ENCODE assay signal across 1 cellular context in genomic region chr17:60600490-60601431, GRCh38.
TF ChIP-seq lines count a peak whose summit lies in the region.

No MANE protein-coding gene starts in this region.

TF ChIP-seq in HEK293, 187 proteins besides CTCF, POLR2A, EP300 and RAD21 (continued from another document and continues in another):
- TF ChIP-seq KLF17 (tag by site-specific recombination; IDR thresholded peaks at IDR 0.05) (no peak), SETDB1 (IDR thresholded peaks at IDR 0.05; ENCODE audit: insufficient read length, low read length) (no peak), ZNF560 (tag by site-specific recombination; IDR thresholded peaks at IDR 0.05; ENCODE audit: borderline replicate concordance) (no peak), RBAK (tag by site-specific recombination; IDR thresholded peaks at IDR 0.05) (no peak), ZNF433 (tag by site-specific recombination; IDR thresholded peaks at IDR 0.05; ENCODE audit: low read depth) (no peak), ZBTB48 (tag by site-specific recombination; IDR thresholded peaks at IDR 0.05) (no peak), ZNF223 (tag by site-specific recombination; IDR thresholded peaks at IDR 0.05) (no peak), ZNF561 (tag by site-specific recombination; IDR thresholded peaks at IDR 0.05; ENCODE audit: borderline replicate concordance) (no peak; the same call in 1 of the 2 replicates), ZNF510 (tag by site-specific recombination; IDR thresholded peaks at IDR 0.05; ENCODE audit: insufficient replicate concordance) (no peak), MZF1 (tag by site-specific recombination; IDR thresholded peaks at IDR 0.05; ENCODE audit: borderline replicate concordance) (no peak), KLF9 (tag by site-specific recombination; IDR thresholded peaks at IDR 0.05; ENCODE audit: low read depth) (peak; percentile 27; the same call in 1 of the 2 replicates), ZNF639 (tag by site-specific recombination; IDR thresholded peaks at IDR 0.05) (no peak), ZNF302 (tag by site-specific recombination; IDR thresholded peaks at IDR 0.05; ENCODE audit: low read depth) (no peak), ZBTB8A (tag by site-specific recombination; IDR thresholded peaks at IDR 0.05) (no peak; the same call in 1 of the 2 replicates), ZXDB (tag by site-specific recombination; IDR thresholded peaks at IDR 0.05) (0 out of 2 replicates have a peak, but pooled peaks have one; percentile 20), ZNF174 (tag by site-specific recombination; IDR thresholded peaks at IDR 0.05) (no peak), ZNF555 (tag by site-specific recombination; conservative IDR thresholded peaks at IDR 0.05) (no peak), ZNF449 (tag by site-specific recombination; IDR thresholded peaks at IDR 0.05) (0 out of 2 replicates have a peak, but pooled peaks have one; percentile 24), ZNF184 (tag by site-specific recombination; IDR thresholded peaks at IDR 0.05) (no peak), ZNF335 (tag by site-specific recombination; conservative IDR thresholded peaks at IDR 0.05) (peak; percentile 99), SP7 (tag by site-specific recombination; IDR thresholded peaks at IDR 0.05) (0 out of 2 replicates have a peak, but pooled peaks have one; percentile 23), ZNF621 (tag by site-specific recombination; IDR thresholded peaks at IDR 0.05) (no peak), ZNF548 (tag by site-specific recombination; IDR thresholded peaks at IDR 0.05) (no peak), BCL11A (tag by site-specific recombination; IDR thresholded peaks at IDR 0.05; ENCODE audit: low read depth) (0 out of 2 replicates have a peak, but pooled peaks have one; percentile 9), ZNF19 (tag by site-specific recombination; IDR thresholded peaks at IDR 0.05; ENCODE audit: low read depth) (no peak), KLF1 (tag by site-specific recombination; IDR thresholded peaks at IDR 0.05) (no peak), HOXD13 (CRISPR knock-in tag; IDR thresholded peaks at IDR 0.05; ENCODE audit: borderline replicate concordance) (no peak), GFI1B (tag by site-specific recombination; IDR thresholded peaks at IDR 0.05) (no peak; the same call in 1 of the 2 replicates), SCRT2 (tag by site-specific recombination; IDR thresholded peaks at IDR 0.05) (no peak), ZNF148 (tag by site-specific recombination; IDR thresholded peaks at IDR 0.05; ENCODE audit: borderline replicate concordance) (no peak), ZNF239 (tag by site-specific recombination; IDR thresholded peaks at IDR 0.05) (no peak), TRIM28 (IDR thresholded peaks at IDR 0.05; ENCODE audit: borderline replicate concordance, low read length) (peak; percentile 85), ZNF76 (tag by site-specific recombination; IDR thresholded peaks at IDR 0.05; ENCODE audit: borderline replicate concordance, low read depth) (no peak), ZNF324 (tag by site-specific recombination; IDR thresholded peaks at IDR 0.05) (no peak), ZNF677 (tag by site-specific recombination; IDR thresholded peaks at IDR 0.05) (no peak), ZBTB17 (tag by site-specific recombination; IDR thresholded peaks at IDR 0.05) (peak; percentile 93), ZNF423 (tag by site-specific recombination; IDR thresholded peaks at IDR 0.05) (no peak), ZNF362 (tag by site-specific recombination; IDR thresholded peaks at IDR 0.05) (no peak), ZNF121 (tag by site-specific recombination; IDR thresholded peaks at IDR 0.05) (0 out of 2 replicates have a peak, but pooled peaks have one; percentile 44), HOXA7 (CRISPR knock-in tag; IDR thresholded peaks at IDR 0.05; ENCODE audit: borderline replicate concordance) (no peak), ZNF521 (tag by site-specific recombination; IDR thresholded peaks at IDR 0.05) (no peak), MYNN (tag by site-specific recombination; IDR thresholded peaks at IDR 0.05; ENCODE audit: borderline replicate concordance) (0 out of 2 replicates have a peak, but pooled peaks have one; percentile 42), ZNF701 (tag by site-specific recombination; IDR thresholded peaks at IDR 0.05) (no peak), ZSCAN23 (tag by site-specific recombination; IDR thresholded peaks at IDR 0.05) (no peak), ZNF837 (tag by site-specific recombination; IDR thresholded peaks at IDR 0.05) (no peak), ZNF23 (tag by site-specific recombination; IDR thresholded peaks at IDR 0.05; ENCODE audit: borderline replicate concordance) (no peak), ZNF16 (tag by site-specific recombination; IDR thresholded peaks at IDR 0.05; ENCODE audit: low read depth) (no peak), KLF8 (tag by site-specific recombination; IDR thresholded peaks at IDR 0.05) (no peak), GLI4 (tag by site-specific recombination; IDR thresholded peaks at IDR 0.05) (no peak), ZNF354C (tag by site-specific recombination; IDR thresholded peaks at IDR 0.05; ENCODE audit: borderline replicate concordance, low read depth) (no peak), KLF16 (tag by site-specific recombination; IDR thresholded peaks at IDR 0.05) (no peak), IKZF3 (tag by site-specific recombination; IDR thresholded peaks at IDR 0.05) (peak; percentile 86)
- TF ChIP-seq, protein P1, sequence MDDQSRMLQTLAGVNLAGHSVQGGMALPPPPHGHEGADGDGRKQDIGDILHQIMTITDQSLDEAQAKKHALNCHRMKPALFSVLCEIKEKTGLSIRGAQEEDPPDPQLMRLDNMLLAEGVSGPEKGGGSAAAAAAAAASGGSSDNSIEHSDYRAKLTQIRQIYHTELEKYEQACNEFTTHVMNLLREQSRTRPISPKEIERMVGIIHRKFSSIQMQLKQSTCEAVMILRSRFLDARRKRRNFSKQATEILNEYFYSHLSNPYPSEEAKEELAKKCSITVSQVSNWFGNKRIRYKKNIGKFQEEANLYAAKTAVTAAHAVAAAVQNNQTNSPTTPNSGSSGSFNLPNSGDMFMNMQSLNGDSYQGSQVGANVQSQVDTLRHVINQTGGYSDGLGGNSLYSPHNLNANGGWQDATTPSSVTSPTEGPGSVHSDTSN (CRISPR knock-in tag; IDR thresholded peaks at IDR 0.05) = peak; percentile 10; the same call in 1 of the 2 replicates
- TF ChIP-seq, protein P2, sequence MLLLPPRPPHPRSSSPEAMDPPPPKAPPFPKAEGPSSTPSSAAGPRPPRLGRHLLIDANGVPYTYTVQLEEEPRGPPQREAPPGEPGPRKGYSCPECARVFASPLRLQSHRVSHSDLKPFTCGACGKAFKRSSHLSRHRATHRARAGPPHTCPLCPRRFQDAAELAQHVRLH (tag by site-specific recombination; IDR thresholded peaks at IDR 0.05) = 0 out of 2 replicates have a peak, but pooled peaks have one; percentile 30
- TF ChIP-seq, protein P3, sequence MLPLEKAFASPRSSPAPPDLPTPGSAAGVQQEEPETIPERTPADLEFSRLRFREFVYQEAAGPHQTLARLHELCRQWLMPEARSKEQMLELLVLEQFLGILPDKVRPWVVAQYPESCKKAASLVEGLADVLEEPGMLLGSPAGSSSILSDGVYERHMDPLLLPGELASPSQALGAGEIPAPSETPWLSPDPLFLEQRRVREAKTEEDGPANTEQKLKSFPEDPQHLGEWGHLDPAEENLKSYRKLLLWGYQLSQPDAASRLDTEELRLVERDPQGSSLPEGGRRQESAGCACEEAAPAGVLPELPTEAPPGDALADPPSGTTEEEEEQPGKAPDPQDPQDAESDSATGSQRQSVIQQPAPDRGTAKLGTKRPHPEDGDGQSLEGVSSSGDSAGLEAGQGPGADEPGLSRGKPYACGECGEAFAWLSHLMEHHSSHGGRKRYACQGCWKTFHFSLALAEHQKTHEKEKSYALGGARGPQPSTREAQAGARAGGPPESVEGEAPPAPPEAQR (tag by site-specific recombination; IDR thresholded peaks at IDR 0.05) = no peak
- TF ChIP-seq, protein P4, sequence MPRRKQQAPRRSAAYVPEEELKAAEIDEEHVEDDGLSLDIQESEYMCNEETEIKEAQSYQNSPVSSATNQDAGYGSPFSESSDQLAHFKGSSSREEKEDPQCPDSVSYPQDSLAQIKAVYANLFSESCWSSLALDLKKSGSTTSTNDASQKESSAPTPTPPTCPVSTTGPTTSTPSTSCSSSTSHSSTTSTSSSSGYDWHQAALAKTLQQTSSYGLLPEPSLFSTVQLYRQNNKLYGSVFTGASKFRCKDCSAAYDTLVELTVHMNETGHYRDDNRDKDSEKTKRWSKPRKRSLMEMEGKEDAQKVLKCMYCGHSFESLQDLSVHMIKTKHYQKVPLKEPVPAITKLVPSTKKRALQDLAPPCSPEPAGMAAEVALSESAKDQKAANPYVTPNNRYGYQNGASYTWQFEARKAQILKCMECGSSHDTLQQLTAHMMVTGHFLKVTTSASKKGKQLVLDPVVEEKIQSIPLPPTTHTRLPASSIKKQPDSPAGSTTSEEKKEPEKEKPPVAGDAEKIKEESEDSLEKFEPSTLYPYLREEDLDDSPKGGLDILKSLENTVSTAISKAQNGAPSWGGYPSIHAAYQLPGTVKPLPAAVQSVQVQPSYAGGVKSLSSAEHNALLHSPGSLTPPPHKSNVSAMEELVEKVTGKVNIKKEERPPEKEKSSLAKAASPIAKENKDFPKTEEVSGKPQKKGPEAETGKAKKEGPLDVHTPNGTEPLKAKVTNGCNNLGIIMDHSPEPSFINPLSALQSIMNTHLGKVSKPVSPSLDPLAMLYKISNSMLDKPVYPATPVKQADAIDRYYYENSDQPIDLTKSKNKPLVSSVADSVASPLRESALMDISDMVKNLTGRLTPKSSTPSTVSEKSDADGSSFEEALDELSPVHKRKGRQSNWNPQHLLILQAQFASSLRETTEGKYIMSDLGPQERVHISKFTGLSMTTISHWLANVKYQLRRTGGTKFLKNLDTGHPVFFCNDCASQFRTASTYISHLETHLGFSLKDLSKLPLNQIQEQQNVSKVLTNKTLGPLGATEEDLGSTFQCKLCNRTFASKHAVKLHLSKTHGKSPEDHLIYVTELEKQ (tag by site-specific recombination; IDR thresholded peaks at IDR 0.05; ENCODE audit: borderline replicate concordance) = no peak
